In genomic region chr10:102225646-102226541, GRCh38 we compare ENCODE assay signal across 8 cellular contexts. TPM values are rescaled to one million over a fixed set of nuclear protein-coding genes. Genes with fewer than 3 reads are reported as not detected.
DNase-seq lines count a peak whose midpoint lies in the region; ATAC-seq and TF ChIP-seq lines count a peak whose summit lies in the region.

Gene ELOVL3, plus strand, starts transcription at chr10:102226299. Its CDS starts 250 bp downstream, at chr10:102226549.

- peak within 1 kb of the TSS; percentile 62 to 95 (median 77) for H3K4me2 ChIP-seq in BLaER1 treated with 17β-estradiol and CSF1 and Interleukin-3, amounts not matched to agents 10 nM and 100 nM

- H3K27me3 ChIP-seq in BLaER1 treated with 17β-estradiol and CSF1 and Interleukin-3, amounts not matched to agents 10 nM and 100 nM: peaks cover 38 to 50% (median 47%) of the 10 kb centered on the region in 11 experiments

- H3K36me3 ChIP-seq in BLaER1 treated with 17β-estradiol and CSF1 and Interleukin-3, amounts not matched to agents 10 nM and 100 nM: no peaks in the 10 kb centered on the region

- peak within 1 kb of the TSS in 2 of 11 experiments; percentile 9 to 27; a peak in 4 of 22 replicates for H3K27ac ChIP-seq in BLaER1 treated with 17β-estradiol and CSF1 and Interleukin-3, amounts not matched to agents 10 nM and 100 nM

- peaks cover 0 to 6% (median 0%) of the 10 kb centered on the region in 11 experiments; a peak in 3 of 22 replicates for H3K9me3 ChIP-seq in BLaER1 treated with 17β-estradiol and CSF1 and Interleukin-3, amounts not matched to agents 10 nM and 100 nM (replicated peaks in 1 of 11)

- peaks cover 19% of the 10 kb centered on the region for H3K4me1 Mint-ChIP-seq in neural crest cell
- peaks cover 27% of the 10 kb centered on the region for H3K4me1 Mint-ChIP-seq in stimulated activated naive CD8-positive, alpha-beta T cell treated with anti-CD3 and anti-CD28 coated beads, Interleukin-15, Interleukin-2, amounts not matched to agents 100 ng/mL and 50 ng/mL, for 24 hours (ENCODE audit: low read depth)

- peaks cover 25 to 37% (median 28%) of the 10 kb centered on the region in 10 experiments for H3K4me1 ChIP-seq in BLaER1 treated with 17β-estradiol and CSF1 and Interleukin-3, amounts not matched to agents 10 nM and 100 nM

- peak within 1 kb of the TSS in 8 of 10 experiments; percentile 9 to 48 (median 39); a peak in 11 of 20 replicates for H3K4me3 ChIP-seq in BLaER1 treated with 17β-estradiol and CSF1 and Interleukin-3, amounts not matched to agents 10 nM and 100 nM
- H3K4me3 ChIP-seq in fibroblast of villous mesenchyme (ENCODE audit: low read depth, low read length): peak within 1 kb of the TSS; percentile 43

- peaks cover 83% of the 10 kb centered on the region for H3K27me3 Mint-ChIP-seq in neural crest cell (ENCODE audit: low read depth)
- H3K27me3 Mint-ChIP-seq in stimulated activated naive CD8-positive, alpha-beta T cell treated with anti-CD3 and anti-CD28 coated beads, Interleukin-15, Interleukin-2, amounts not matched to agents 100 ng/mL and 50 ng/mL, for 24 hours: peaks cover 58% of the 10 kb centered on the region

- no peaks in the 10 kb centered on the region for H3K9me3 Mint-ChIP-seq in neural crest cell
- H3K9me3 Mint-ChIP-seq in stimulated activated naive CD8-positive, alpha-beta T cell treated with anti-CD3 and anti-CD28 coated beads, Interleukin-15, Interleukin-2, amounts not matched to agents 100 ng/mL and 50 ng/mL, for 24 hours: no peaks in the 10 kb centered on the region

- H3K27ac Mint-ChIP-seq in neural crest cell (ENCODE audit: unreplicated experiment): no peak within 1 kb of the TSS
- no peak within 1 kb of the TSS for H3K27ac Mint-ChIP-seq in stimulated activated naive CD8-positive, alpha-beta T cell treated with anti-CD3 and anti-CD28 coated beads, Interleukin-15, Interleukin-2, amounts not matched to agents 100 ng/mL and 50 ng/mL, for 24 hours

- no peaks in the 10 kb centered on the region for H3K36me3 Mint-ChIP-seq in neural crest cell (ENCODE audit: low read depth)
- H3K36me3 Mint-ChIP-seq in stimulated activated naive CD8-positive, alpha-beta T cell treated with anti-CD3 and anti-CD28 coated beads, Interleukin-15, Interleukin-2, amounts not matched to agents 100 ng/mL and 50 ng/mL, for 24 hours (ENCODE audit: low read depth): no peaks in the 10 kb centered on the region

- peak; percentile 80 for ATAC-seq in GM19467 (IDR thresholded peaks at IDR 0.05; ENCODE audit: unreplicated experiment)

- H3K9ac ChIP-seq in BLaER1 treated with 17β-estradiol and CSF1 and Interleukin-3, amounts not matched to agents 10 nM and 100 nM: peak within 1 kb of the TSS in 3 of 11 experiments; percentile 18 to 46 (median 24); a peak in 3 of 22 replicates

- DNase-seq in HS-27A (ENCODE audit: low read depth): peak; percentile 62
- DNase-seq in RPMI8226: peak; percentile 72
- DNase-seq in activated gamma-delta T cell treated with anti-CD3 and anti-CD28 coated beads, Interleukin-2, amount 50 U/mL, for 16 hours (ENCODE audit: low read depth): peak; percentile 73
- DNase-seq in fibroblast of villous mesenchyme (ENCODE audit: low read depth): peak; percentile 96
- DNase-seq in neural crest cell (ENCODE audit: low read depth, low spot score): peak; percentile 85

- H4K20me1 ChIP-seq in BLaER1 treated with 17β-estradiol and CSF1 and Interleukin-3, amounts not matched to agents 10 nM and 100 nM: peaks cover 0 to 16% (median 9%) of the 10 kb centered on the region in 11 experiments; a peak in 15 of 22 replicates

- H3K4me3 Mint-ChIP-seq in neural crest cell: peak within 1 kb of the TSS; percentile 69
- peak within 1 kb of the TSS; percentile 47 for H3K4me3 Mint-ChIP-seq in stimulated activated naive CD8-positive, alpha-beta T cell treated with anti-CD3 and anti-CD28 coated beads, Interleukin-15, Interleukin-2, amounts not matched to agents 100 ng/mL and 50 ng/mL, for 24 hours

- no peak for TF ChIP-seq CTCF in fibroblast of villous mesenchyme (IDR thresholded peaks at IDR 0.05; ENCODE audit: insufficient read depth, low read depth, low read length)
- no peak for TF ChIP-seq CTCF in neural crest cell (conservative IDR thresholded peaks at IDR 0.05)

RNA-seq across cellular contexts. Expression of gene ELOVL3, which starts in this region (rescaled TPM):
- total RNA-seq in fibroblast of villous mesenchyme: 0.32 and 0.86 TPM in 2 replicates
- 0.23 and 0.30 TPM in 2 replicates for total RNA-seq in neural crest cell

Comparison
In these comparisons a context has a peak if more than half of its experiments do, and no peak if none do; other contexts are left out.
1. Peak in DNase-seq and H3K4me3 ChIP-seq in fibroblast of villous mesenchyme; RNA of the gene not detected or under 1 TPM.
2. Peak in DNase-seq in neural crest cell; RNA of the gene not detected or under 1 TPM.